ENCODE assay signal across 8 cellular contexts in the genomic region with DNA sequence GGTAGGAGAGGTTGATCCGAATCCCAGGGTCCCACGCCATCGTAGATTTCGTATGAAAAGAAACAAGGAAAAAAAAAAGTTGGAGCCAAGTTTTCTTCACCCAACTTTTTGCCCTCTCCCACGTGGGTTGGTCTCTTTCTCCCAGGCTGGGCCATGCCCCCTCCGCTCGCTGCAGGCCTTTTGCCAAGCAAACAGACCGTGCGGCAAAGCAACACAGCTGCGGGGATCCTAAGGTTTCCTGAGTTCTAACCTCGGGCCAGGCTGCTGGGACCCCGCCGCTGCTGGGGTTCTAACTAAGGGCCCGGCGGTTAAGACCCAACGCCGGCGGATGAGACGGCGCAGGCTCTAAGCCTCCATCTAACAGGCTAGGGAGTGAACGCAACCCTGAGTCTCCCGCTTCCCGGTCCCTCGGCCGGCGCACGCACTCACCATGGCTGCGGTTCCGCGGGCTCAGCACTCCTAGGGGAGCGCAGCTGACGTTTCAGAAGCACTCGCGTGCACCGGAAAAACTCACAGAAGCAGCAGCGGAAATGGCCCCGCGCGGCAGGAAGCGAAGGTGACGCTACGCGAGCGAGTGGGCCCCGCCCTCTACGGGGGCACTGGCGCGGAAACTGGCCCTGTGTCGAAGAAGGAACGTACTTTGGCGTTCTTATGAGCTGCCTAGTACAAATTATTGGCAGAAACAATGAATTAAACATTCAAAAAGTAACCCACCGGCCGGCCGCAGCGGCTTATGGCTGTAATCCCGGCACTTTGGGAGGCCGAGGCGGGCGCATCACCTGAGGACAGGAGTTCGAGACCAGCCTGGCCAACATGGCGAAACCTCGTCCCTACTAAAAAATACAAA. TPM values are rescaled to one million over a fixed set of nuclear protein-coding genes. Genes with fewer than 3 reads are reported as not detected.
A peak's percentile ranks its signal among the peaks of the same experiment; 100 is the strongest.
DNase-seq lines count a peak whose midpoint lies in the region; ATAC-seq lines count a peak whose summit lies in the region.

Gene SNU13 (minus strand): TSS at position 503 of the 847 bp plus-strand sequence. CDS start 71 bp downstream, at position 432.

- peak within 1 kb of the TSS; percentile 95 for H3K27ac ChIP-seq in effector memory CD4-positive, alpha-beta T cell (ENCODE audit: insufficient read depth, low read length, poor library complexity, severe bottlenecking)

- DNase-seq in COLO829 (ENCODE audit: low spot score) (peak; percentile 93), HT-29 (ENCODE audit: low spot score) (peak; percentile 87), NOMO-1 treated with DMSO at 0.1 percent for 48 hours (lab: John Stamatoyannopoulos, UW; ENCODE audit: unreplicated experiment) (peak; percentile 90), medulla oblongata (ENCODE audit: extremely low spot score) (peak; percentile 92)
- DNase-seq in effector memory CD4-positive, alpha-beta T cell, result peak; percentile 88 to 91 (median 88)
- DNase-seq in stimulated activated CD4-positive, alpha-beta T cell treated with anti-CD3 and anti-CD28 coated beads, TNF-alpha, amount 100 ng/mL, for 48 hours (ENCODE audit: low read depth in 3 of 3), result peak; percentile 86 to 88 (median 87)

- POLR2A ChIA-PET in activated CD8-positive, alpha-beta memory T cell treated with anti-CD3 and anti-CD28 coated beads for 36 hours (lab: Charles Lee), result interaction anchor here (0.6 to 2.7 kb wide), 7 partner anchors 9 to 499 kb away, joined by 3 to 14 read pairs (median 4); partner anchors contain the start of genes DESI1 and XRCC6

- peak; percentile 32 for ATAC-seq in GM19468 (IDR thresholded peaks at IDR 0.05; ENCODE audit: extremely low read depth, unreplicated experiment)

- H3K27me3 ChIP-seq in effector memory CD4-positive, alpha-beta T cell (replicated peaks; ENCODE audit: control insufficient read depth, insufficient read depth, low read length, poor library complexity, severe bottlenecking), result no peaks in the 10 kb centered on the region

- peaks cover 12% of the 10 kb centered on the region for H3K4me1 ChIP-seq in effector memory CD4-positive, alpha-beta T cell (ENCODE audit: control insufficient read depth, insufficient read depth, low read length, poor library complexity, severe bottlenecking)

- no peaks in the 10 kb centered on the region for H3K9me3 ChIP-seq in effector memory CD4-positive, alpha-beta T cell (ENCODE audit: control insufficient read depth, low read length)

- CTCF ChIA-PET in activated CD8-positive, alpha-beta memory T cell treated with anti-CD3 and anti-CD28 coated beads for 36 hours (lab: Charles Lee), result interaction anchor here (0.6 to 2.5 kb wide), 7 partner anchors 9 to 252 kb away, joined by 3 to 13 read pairs (median 4); partner anchors contain the start of genes CCDC134 and MEI1

- H3K36me3 ChIP-seq in effector memory CD4-positive, alpha-beta T cell (ENCODE audit: control insufficient read depth, insufficient read depth, low read length), result peaks cover 3% of the 10 kb centered on the region

- H3K4me3 ChIP-seq in effector memory CD4-positive, alpha-beta T cell (ENCODE audit: insufficient read depth, low read depth, low read length, poor library complexity, severe bottlenecking), result peak within 1 kb of the TSS; percentile 93

RNA-seq across cellular contexts. Expression of gene SNU13, which starts in this region (rescaled TPM):
- 104 and 118 TPM in 2 replicates for total RNA-seq in HT-29 (2014; rRNA removed; shearing (Covaris generic))
- total RNA-seq in activated CD8-positive, alpha-beta memory T cell treated with anti-CD3 and anti-CD28 coated beads for 36 hours, result 100 to 1,000 TPM; 329 to 338 TPM

Comparison
In these comparisons a context has a peak if more than half of its experiments do, and no peak if none do; other contexts are left out.
1. Peak in every context shown above with its lines: DNase-seq, ATAC-seq, H3K4me3 ChIP-seq and H3K27ac ChIP-seq.